ENCODE assay signal across 15 cellular contexts in genomic region chr15:34999906-35000305, GRCh38.
"Had no signal": no experiment of that assay in that cellular context is flagged by ENCODE, and none has a peak within 500 bp of the region (broad histone marks: within the 10 kb centered on the region; RNA-seq: fewer than 3 reads in every experiment).

No MANE protein-coding gene starts in this region.

- H3K27ac Mint-ChIP-seq: activated naive CD8-positive, alpha-beta T cell treated with anti-CD3 and anti-CD28 coated beads, Interleukin-2, amount 10 ng/mL, durations not matched to agents 7 days and 5 days; mesothelial cell of epicardium; stimulated activated naive CD8-positive, alpha-beta T cell treated with anti-CD3 and anti-CD28 coated beads, Interleukin-15, amount 100 ng/mL, for 72 hours had no signal

- DNase-seq: activated CD4-positive, alpha-beta T cell treated with anti-CD3 and anti-CD28 coated beads, Interleukin-2, amount 50 U/mL, for 48 hours; activated CD4-positive, CD25-positive, alpha-beta regulatory T cell treated with anti-CD3 and anti-CD28 coated beads, Interleukin-2, amount 50 U/mL, for 72 hours; activated gamma-delta T cell; activated naive CD8-positive, alpha-beta T cell treated with anti-CD3 and anti-CD28 coated beads, Interleukin-2, amount 10 ng/mL, durations not matched to agents 7 days and 5 days; activated T-cell treated with anti-CD3 and anti-CD28 coated beads, Interleukin-2, amount 50 U/mL, for 48 hours; anterior cingulate cortex; ovary; stimulated activated CD4-positive, alpha-beta T cell treated with anti-CD3 and anti-CD28 coated beads, Interleukin-4, amount 100 ng/mL, for 4 hours; stimulated activated naive CD8-positive, alpha-beta T cell treated with anti-CD3 and anti-CD28 coated beads, Interleukin-15, amount 100 ng/mL, for 72 hours had no signal

- H3K9me3 ChIP-seq: gastroesophageal sphincter, ovary, thoracic aorta had no signal

- FAIRE-seq: colon had no signal

- H3K4me3 Mint-ChIP-seq: activated naive CD8-positive, alpha-beta T cell treated with anti-CD3 and anti-CD28 coated beads, Interleukin-2, amount 10 ng/mL, durations not matched to agents 7 days and 5 days; mesothelial cell of epicardium; neural crest cell; stimulated activated naive CD8-positive, alpha-beta T cell treated with anti-CD3 and anti-CD28 coated beads, Interleukin-15, amount 100 ng/mL, for 72 hours had no signal

- H3K27ac ChIP-seq: gastroesophageal sphincter, ovary, thoracic aorta had no signal

- H3K4me3 ChIP-seq: gastroesophageal sphincter, ovary, skin epidermis, thoracic aorta had no signal

- H3K27me3 ChIP-seq: gastroesophageal sphincter, ovary had no signal

- H3K9me3 Mint-ChIP-seq: activated naive CD8-positive, alpha-beta T cell treated with anti-CD3 and anti-CD28 coated beads, Interleukin-2, amount 10 ng/mL, durations not matched to agents 7 days and 5 days; mesothelial cell of epicardium; neural crest cell; stimulated activated naive CD8-positive, alpha-beta T cell treated with anti-CD3 and anti-CD28 coated beads, Interleukin-15, amount 100 ng/mL, for 72 hours had no signal

- H3K36me3 ChIP-seq: gastroesophageal sphincter, ovary, thoracic aorta had no signal

- H3K4me1 Mint-ChIP-seq: activated naive CD8-positive, alpha-beta T cell treated with anti-CD3 and anti-CD28 coated beads, Interleukin-2, amount 10 ng/mL, durations not matched to agents 7 days and 5 days; neural crest cell; stimulated activated naive CD8-positive, alpha-beta T cell treated with anti-CD3 and anti-CD28 coated beads, Interleukin-15, amount 100 ng/mL, for 72 hours had no signal

- H3K36me3 Mint-ChIP-seq: activated naive CD8-positive, alpha-beta T cell treated with anti-CD3 and anti-CD28 coated beads, Interleukin-2, amount 10 ng/mL, durations not matched to agents 7 days and 5 days; mesothelial cell of epicardium had no signal

- ATAC-seq: gastroesophageal sphincter; stimulated activated naive CD8-positive, alpha-beta T cell treated with anti-CD3 and anti-CD28 coated beads, Interleukin-15, amount 100 ng/mL, for 72 hours had no signal

- H3K4me1 ChIP-seq: gastroesophageal sphincter had no signal
